Comparison of ENCODE assay signal across 1 cellular context in the genomic region with DNA sequence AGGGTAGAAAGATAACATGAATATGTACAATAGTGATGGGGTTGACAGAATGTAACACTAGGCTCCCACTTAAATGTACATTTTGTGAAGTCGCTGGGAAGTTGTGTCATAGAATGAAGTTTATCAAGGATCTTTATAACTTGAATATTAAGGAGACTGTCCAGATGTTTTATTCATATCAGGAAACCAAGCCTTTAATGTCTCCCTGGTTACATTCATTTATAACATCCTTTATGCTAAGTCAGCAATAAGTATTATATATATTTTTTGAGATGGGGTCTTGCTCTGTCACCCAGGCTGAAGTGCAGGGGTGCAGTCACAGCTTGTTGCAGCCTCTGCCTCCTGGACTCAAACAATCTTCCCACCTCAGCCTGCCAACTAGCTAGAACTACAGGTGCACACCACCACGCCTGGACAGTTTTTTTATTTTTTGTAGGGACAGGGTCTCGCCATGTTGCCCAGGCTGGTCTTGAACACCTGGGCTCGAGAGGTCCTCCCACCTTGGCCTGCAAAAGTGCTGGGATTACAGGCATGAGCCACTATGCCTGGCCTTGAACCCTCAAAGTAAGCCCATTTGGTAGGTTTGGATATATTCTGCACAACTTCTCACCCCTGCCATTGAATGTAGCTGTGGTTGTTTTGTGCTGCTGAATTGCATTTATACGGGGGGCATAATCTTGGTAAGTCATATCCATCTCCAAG.
TF ChIP-seq lines count a peak whose summit lies in the region.

No MANE protein-coding gene starts in this region.

TF ChIP-seq in HepG2, 621 proteins besides CTCF, POLR2A, EP300 and RAD21 (continued from another document):
- TF ChIP-seq, protein P1, sequence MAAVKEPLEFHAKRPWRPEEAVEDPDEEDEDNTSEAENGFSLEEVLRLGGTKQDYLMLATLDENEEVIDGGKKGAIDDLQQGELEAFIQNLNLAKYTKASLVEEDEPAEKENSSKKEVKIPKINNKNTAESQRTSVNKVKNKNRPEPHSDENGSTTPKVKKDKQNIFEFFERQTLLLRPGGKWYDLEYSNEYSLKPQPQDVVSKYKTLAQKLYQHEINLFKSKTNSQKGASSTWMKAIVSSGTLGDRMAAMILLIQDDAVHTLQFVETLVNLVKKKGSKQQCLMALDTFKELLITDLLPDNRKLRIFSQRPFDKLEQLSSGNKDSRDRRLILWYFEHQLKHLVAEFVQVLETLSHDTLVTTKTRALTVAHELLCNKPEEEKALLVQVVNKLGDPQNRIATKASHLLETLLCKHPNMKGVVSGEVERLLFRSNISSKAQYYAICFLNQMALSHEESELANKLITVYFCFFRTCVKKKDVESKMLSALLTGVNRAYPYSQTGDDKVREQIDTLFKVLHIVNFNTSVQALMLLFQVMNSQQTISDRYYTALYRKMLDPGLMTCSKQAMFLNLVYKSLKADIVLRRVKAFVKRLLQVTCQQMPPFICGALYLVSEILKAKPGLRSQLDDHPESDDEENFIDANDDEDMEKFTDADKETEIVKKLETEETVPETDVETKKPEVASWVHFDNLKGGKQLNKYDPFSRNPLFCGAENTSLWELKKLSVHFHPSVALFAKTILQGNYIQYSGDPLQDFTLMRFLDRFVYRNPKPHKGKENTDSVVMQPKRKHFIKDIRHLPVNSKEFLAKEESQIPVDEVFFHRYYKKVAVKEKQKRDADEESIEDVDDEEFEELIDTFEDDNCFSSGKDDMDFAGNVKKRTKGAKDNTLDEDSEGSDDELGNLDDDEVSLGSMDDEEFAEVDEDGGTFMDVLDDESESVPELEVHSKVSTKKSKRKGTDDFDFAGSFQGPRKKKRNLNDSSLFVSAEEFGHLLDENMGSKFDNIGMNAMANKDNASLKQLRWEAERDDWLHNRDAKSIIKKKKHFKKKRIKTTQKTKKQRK (IDR thresholded peaks at IDR 0.05; ENCODE audit: low read length), result no peak
- TF ChIP-seq SIN3A (IDR thresholded peaks at IDR 0.05; ENCODE audit: borderline replicate concordance, low read depth, low read length) (no peak), MAFF (IDR thresholded peaks at IDR 0.05; ENCODE audit: low read depth, low read length) (peak; percentile 98), MAFK (conservative IDR thresholded peaks at IDR 0.05 in 1 of 2, IDR thresholded peaks at IDR 0.05 in 1 of 2; ENCODE audit: low read length in 2 of 2) (peak; percentile 98 to 99), MTA3 (CRISPR knock-in tag; IDR thresholded peaks at IDR 0.05) (no peak)
- TF ChIP-seq, protein P2, sequence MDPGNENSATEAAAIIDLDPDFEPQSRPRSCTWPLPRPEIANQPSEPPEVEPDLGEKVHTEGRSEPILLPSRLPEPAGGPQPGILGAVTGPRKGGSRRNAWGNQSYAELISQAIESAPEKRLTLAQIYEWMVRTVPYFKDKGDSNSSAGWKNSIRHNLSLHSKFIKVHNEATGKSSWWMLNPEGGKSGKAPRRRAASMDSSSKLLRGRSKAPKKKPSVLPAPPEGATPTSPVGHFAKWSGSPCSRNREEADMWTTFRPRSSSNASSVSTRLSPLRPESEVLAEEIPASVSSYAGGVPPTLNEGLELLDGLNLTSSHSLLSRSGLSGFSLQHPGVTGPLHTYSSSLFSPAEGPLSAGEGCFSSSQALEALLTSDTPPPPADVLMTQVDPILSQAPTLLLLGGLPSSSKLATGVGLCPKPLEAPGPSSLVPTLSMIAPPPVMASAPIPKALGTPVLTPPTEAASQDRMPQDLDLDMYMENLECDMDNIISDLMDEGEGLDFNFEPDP (CRISPR knock-in tag; conservative IDR thresholded peaks at IDR 0.05), result 0 out of 2 replicates have a peak, but pooled peaks have one; percentile 53
TF ChIP-seq in HepG2: peak in this region for 4.
